In the genomic region with DNA sequence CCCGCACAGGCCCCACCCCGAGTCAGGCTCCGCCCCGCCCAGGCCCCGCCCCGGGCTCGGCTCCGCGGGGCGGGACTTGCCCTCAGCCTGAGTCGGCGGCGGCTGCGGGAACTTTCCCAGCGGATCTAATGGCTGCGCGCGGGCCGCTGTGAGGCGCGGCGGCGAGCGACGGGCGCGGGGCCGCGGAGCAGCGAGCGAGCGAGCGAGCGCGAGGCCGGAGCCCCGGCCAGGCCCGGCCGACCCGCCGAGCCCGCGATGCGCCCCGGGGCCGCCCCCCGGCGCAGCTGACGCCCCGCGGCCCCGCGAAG, we compare ENCODE assay signal across 8 cellular contexts. TPM values are rescaled to one million over a fixed set of nuclear protein-coding genes. Genes with fewer than 3 reads are reported as not detected.
DNase-seq lines count a peak whose midpoint lies in the region; ATAC-seq lines count a peak whose summit lies in the region.

A gene with protein sequence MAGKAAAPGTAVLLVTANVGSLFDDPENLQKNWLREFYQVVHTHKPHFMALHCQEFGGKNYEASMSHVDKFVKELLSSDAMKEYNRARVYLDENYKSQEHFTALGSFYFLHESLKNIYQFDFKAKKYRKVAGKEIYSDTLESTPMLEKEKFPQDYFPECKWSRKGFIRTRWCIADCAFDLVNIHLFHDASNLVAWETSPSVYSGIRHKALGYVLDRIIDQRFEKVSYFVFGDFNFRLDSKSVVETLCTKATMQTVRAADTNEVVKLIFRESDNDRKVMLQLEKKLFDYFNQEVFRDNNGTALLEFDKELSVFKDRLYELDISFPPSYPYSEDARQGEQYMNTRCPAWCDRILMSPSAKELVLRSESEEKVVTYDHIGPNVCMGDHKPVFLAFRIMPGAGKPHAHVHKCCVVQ (plus strand): TSS at position 75 of the 308 bp plus-strand sequence. CDS start 310 bp downstream, outside the sequence.

- DNase-seq in T-helper 1 cell = no peak
- DNase-seq in stimulated activated naive B cell treated with anti-CD40 and anti-IgM and Interleukin-4, amounts not matched to agents 10 μg/mL and 1 μg/mL and 100 μg/mL, for 72 hours = no peak
- no peak for DNase-seq in activated effector memory CD4-positive, alpha-beta T cell treated with Interleukin-2 at 50 U/mL for 16 hours

- H3K4me3 ChIP-seq in iPS-18c (ENCODE audit: insufficient read depth, low read depth, low read length) = peak within 1 kb of the TSS; percentile 71

- peak within 1 kb of the TSS; percentile 97 for H3K27ac Mint-ChIP-seq in stimulated activated naive B cell treated with anti-CD40 and anti-IgM and Interleukin-4, amounts not matched to agents 10 μg/mL and 1 μg/mL and 100 μg/mL, for 72 hours

- peaks cover 54 to 70% of the 10 kb centered on the region in 2 donors for H3K4me1 Mint-ChIP-seq in stimulated activated naive B cell treated with anti-CD40 and anti-IgM and Interleukin-4, amounts not matched to agents 10 μg/mL and 1 μg/mL and 100 μg/mL, for 72 hours

- intact Hi-C loops in T-helper 1 cell treated with Interleukin-12 subunit alpha and Interleukin-12 subunit beta and Interleukin-4 antibody, amounts not matched to agents 30 ng/mL and 1 ng/mL, for 36 hours (cut with micrococcal nuclease) = loop anchor here (1.0 to 5.0 kb wide), 18 partner anchors 56 to 842 kb away; a partner anchor contains a TSS

- peak within 1 kb of the TSS; percentile 94 to 98 for H3K4me3 Mint-ChIP-seq in stimulated activated naive B cell treated with anti-CD40 and anti-IgM and Interleukin-4, amounts not matched to agents 10 μg/mL and 1 μg/mL and 100 μg/mL, for 72 hours

- 0 to 2% (median 0%) methylated on average over 13 to 53 of the region's 53 CpGs for WGBS in adipose tissue, 3 donors

- H3K27ac ChIP-seq in adipose tissue (ENCODE audit: low read depth, low read length) = peak within 1 kb of the TSS; percentile 31

- H3K27me3 Mint-ChIP-seq in stimulated activated naive B cell treated with anti-CD40 and anti-IgM and Interleukin-4, amounts not matched to agents 10 μg/mL and 1 μg/mL and 100 μg/mL, for 72 hours = no peaks in the 10 kb centered on the region

- no peaks in the 10 kb centered on the region for H3K9me3 Mint-ChIP-seq in stimulated activated naive B cell treated with anti-CD40 and anti-IgM and Interleukin-4, amounts not matched to agents 10 μg/mL and 1 μg/mL and 100 μg/mL, for 72 hours

- H3K9me3 ChIP-seq in iPS-18c (ENCODE audit: control insufficient read depth, insufficient read depth, low read length) = no peaks in the 10 kb centered on the region

- ATAC-seq in stimulated activated naive B cell treated with anti-CD40 and anti-IgM and Interleukin-4, amounts not matched to agents 10 μg/mL and 1 μg/mL and 100 μg/mL, for 72 hours (replicated peaks) = no peak
- ATAC-seq in HG02759 (IDR thresholded peaks at IDR 0.05; ENCODE audit: unreplicated experiment) (no peak), HG03045 (IDR thresholded peaks at IDR 0.05; ENCODE audit: unreplicated experiment) (no peak)

- H3K36me3 Mint-ChIP-seq in stimulated activated naive B cell treated with anti-CD40 and anti-IgM and Interleukin-4, amounts not matched to agents 10 μg/mL and 1 μg/mL and 100 μg/mL, for 72 hours = peaks cover 13 to 22% of the 10 kb centered on the region in 2 donors

RNA-seq across cellular contexts. Expression of the gene that starts here (rescaled TPM):
- 18.1 and 19.0 TPM in 2 replicates for total RNA-seq in T-helper 1 cell treated with Interleukin-12 subunit alpha and Interleukin-12 subunit beta and Interleukin-4 antibody, amounts not matched to agents 30 ng/mL and 1 ng/mL, for 36 hours
- polyA plus RNA-seq in adipose tissue = 10 to 100 TPM in 2 of 3 donors, 1 to 10 TPM in 1; 7.4 to 25.0 (median 17.5) TPM
